Comparison of ENCODE assay signal across 9 cellular contexts in the genomic region with DNA sequence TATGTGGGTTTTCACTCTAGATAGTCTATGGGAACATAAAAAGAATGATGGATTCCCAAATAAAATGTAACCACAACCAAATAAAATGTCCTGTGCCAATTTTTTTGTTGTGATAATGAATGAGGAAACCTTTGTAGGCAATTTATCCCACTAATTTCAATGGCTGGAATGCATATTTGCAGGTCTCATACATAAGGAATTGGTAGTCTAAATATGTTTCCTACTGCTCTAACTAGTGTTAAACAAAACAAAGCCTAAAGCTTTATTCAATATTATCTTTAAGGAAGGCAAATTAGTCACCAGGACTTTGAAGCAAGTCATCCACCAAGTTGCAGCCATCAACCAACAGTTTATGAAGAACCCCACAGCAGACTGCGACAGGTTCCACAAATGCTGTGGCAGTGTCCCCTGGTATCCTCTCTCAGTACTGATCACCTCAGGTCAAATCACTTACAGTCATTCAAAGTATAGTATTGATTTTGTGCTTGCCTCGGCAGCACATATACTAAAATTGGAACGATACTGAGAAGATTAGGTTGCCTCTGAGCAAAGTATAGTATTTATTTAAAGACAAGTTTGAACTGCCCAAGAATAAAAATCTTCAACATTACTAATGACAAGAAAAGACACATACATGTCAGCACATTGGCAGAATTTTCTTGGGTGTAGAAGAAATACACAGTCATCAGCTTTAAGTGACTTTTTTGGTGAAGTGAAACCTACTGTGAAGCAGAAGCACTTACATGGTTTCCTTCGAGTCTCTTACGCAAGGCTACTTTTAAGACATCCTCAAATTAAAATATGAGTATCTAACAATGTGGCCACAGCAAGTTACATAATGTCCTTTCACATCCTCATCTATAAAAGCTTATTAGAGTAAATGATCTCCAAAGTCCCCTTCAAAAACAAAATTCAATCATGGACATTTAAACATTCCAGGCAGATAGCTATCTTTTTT.
DNase-seq lines count a peak whose midpoint lies in the region; ATAC-seq, FAIRE-seq and TF ChIP-seq lines count a peak whose summit lies in the region.
"Had no signal": no experiment of that assay in that cellular context is flagged by ENCODE, and none has a peak within 500 bp of the region (broad histone marks: within the 10 kb centered on the region; RNA-seq: fewer than 3 reads in every experiment).

No MANE protein-coding gene starts in this region.

- no peaks in the 10 kb centered on the region for H3K9me3 ChIP-seq in keratinocyte (ENCODE audit: control insufficient read depth, low read depth, low read length)
- no peaks in the 10 kb centered on the region for H3K9me3 ChIP-seq in MG63

- DNase-seq in keratinocyte (ENCODE audit: low read depth, low spot score) (no peak), hypothalamus (lab: John Stamatoyannopoulos, UW) (no peak), MG63 (no peak), occipital lobe (lab: John Stamatoyannopoulos, UW) (no peak)
- no peak for DNase-seq in stimulated activated CD4-positive, alpha-beta T cell treated with anti-CD3 and anti-CD28 coated beads, Interleukin-4, amount 100 ng/mL, for 4 hours
- DNase-seq: dorsolateral prefrontal cortex had no signal

- H2AFZ ChIP-seq in keratinocyte (ENCODE audit: control insufficient read depth, low read length): no peak overlapping the region

- H3K4me1 ChIP-seq in keratinocyte (ENCODE audit: control insufficient read depth, extremely low read depth, insufficient read depth, low read length): peaks cover 33% of the 10 kb centered on the region

- no peaks in the 10 kb centered on the region for H4K20me1 ChIP-seq in keratinocyte (ENCODE audit: control insufficient read depth, extremely low read depth, insufficient read depth, low read length)

- no peak overlapping the region for H3K4me2 ChIP-seq in keratinocyte (ENCODE audit: control insufficient read depth, extremely low read depth, insufficient read depth, low read depth, low read length)

- no peaks in the 10 kb centered on the region for H3K9me1 ChIP-seq in keratinocyte (ENCODE audit: control insufficient read depth, extremely low read depth, insufficient read depth, low read length)

- no peak overlapping the region for H3K9ac ChIP-seq in keratinocyte (ENCODE audit: control insufficient read depth, extremely low read depth, insufficient read depth, low read length)

- no peak for TF ChIP-seq CTCF in keratinocyte (optimal IDR thresholded peaks at IDR 0.05 in 1 of 3, IDR thresholded peaks at IDR 0.05 in 1 of 3, conservative IDR thresholded peaks at IDR 0.05 in 1 of 3; ENCODE audit: extremely low read depth in 1 of 3, insufficient read depth in 2 of 3, low read length in 3 of 3)

- peak; percentile 58 for FAIRE-seq in keratinocyte (lab: Jason Lieb, UNC)

- H3K27me3 ChIP-seq in keratinocyte (ENCODE audit: control insufficient read depth, extremely low read depth, insufficient read depth, low read length) (no peaks in the 10 kb centered on the region), MG63 (no peaks in the 10 kb centered on the region)
- H3K27me3 ChIP-seq: dorsolateral prefrontal cortex had no signal

- H3K27ac ChIP-seq in keratinocyte (ENCODE audit: control insufficient read depth, insufficient read depth, low read length): no peak overlapping the region

- ATAC-seq in GM21381 (IDR thresholded peaks at IDR 0.05; ENCODE audit: unreplicated experiment): peak; percentile 66
- ATAC-seq in HG03558 (IDR thresholded peaks at IDR 0.05; ENCODE audit: extremely low read depth, unreplicated experiment): peak; percentile 40

- H3K4me3 ChIP-seq in GM08714 (ENCODE audit: low read length) (peak overlapping the region; percentile 57; the same call in 1 of the 2 replicates), keratinocyte (ENCODE audit: control insufficient read depth in 2 of 3, extremely low read depth in 1 of 3, insufficient read depth in 2 of 3, low read depth in 1 of 3, low read length in 3 of 3) (no peak overlapping the region), MG63 (no peak overlapping the region)
- H3K4me3 ChIP-seq: dorsolateral prefrontal cortex had no signal

- dilution Hi-C loops in keratinocyte (cut with MboI; ENCODE audit: extremely low pct_ligation_motif_present, low sequenced_read_pairs): no loop called here

- no peaks in the 10 kb centered on the region for H3K79me2 ChIP-seq in keratinocyte (ENCODE audit: control insufficient read depth, insufficient read depth, low read length)

- H3K36me3 ChIP-seq in keratinocyte (ENCODE audit: control insufficient read depth in 2 of 2, extremely low read depth in 1 of 2, insufficient read depth in 2 of 2, low read length in 2 of 2) (no peaks in the 10 kb centered on the region), MG63 (peaks cover 5% of the 10 kb centered on the region; the same call in 1 of the 2 replicates)
